ENCODE assay signal across 8 cellular contexts in the genomic region with DNA sequence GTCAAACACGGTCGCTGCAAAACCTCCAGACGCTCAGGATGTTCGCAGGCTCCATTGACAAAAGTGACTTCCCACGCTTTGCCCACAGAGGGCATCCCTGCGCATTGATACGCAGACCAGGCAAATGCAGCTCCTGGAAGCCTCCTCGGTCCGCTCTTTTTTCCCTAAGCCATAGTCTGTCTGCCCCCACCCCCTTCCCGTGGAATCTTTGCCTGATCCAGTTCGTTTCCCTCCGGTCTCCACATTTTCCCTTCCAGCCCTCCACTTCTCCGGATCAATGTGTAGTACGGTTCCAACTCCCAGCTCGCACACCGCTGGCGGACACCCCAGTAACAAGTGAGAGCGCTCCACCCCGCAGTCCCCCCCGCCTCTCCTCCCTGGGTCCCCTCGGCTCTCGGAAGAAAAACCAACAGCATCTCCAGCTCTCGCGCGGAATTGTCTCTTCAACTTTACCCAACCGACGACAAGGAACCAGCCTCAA. TPM values are rescaled to one million over a fixed set of nuclear protein-coding genes. Genes with fewer than 3 reads are reported as not detected.
DNase-seq lines count a peak whose midpoint lies in the region; ATAC-seq and TF ChIP-seq lines count a peak whose summit lies in the region.

A gene with protein sequence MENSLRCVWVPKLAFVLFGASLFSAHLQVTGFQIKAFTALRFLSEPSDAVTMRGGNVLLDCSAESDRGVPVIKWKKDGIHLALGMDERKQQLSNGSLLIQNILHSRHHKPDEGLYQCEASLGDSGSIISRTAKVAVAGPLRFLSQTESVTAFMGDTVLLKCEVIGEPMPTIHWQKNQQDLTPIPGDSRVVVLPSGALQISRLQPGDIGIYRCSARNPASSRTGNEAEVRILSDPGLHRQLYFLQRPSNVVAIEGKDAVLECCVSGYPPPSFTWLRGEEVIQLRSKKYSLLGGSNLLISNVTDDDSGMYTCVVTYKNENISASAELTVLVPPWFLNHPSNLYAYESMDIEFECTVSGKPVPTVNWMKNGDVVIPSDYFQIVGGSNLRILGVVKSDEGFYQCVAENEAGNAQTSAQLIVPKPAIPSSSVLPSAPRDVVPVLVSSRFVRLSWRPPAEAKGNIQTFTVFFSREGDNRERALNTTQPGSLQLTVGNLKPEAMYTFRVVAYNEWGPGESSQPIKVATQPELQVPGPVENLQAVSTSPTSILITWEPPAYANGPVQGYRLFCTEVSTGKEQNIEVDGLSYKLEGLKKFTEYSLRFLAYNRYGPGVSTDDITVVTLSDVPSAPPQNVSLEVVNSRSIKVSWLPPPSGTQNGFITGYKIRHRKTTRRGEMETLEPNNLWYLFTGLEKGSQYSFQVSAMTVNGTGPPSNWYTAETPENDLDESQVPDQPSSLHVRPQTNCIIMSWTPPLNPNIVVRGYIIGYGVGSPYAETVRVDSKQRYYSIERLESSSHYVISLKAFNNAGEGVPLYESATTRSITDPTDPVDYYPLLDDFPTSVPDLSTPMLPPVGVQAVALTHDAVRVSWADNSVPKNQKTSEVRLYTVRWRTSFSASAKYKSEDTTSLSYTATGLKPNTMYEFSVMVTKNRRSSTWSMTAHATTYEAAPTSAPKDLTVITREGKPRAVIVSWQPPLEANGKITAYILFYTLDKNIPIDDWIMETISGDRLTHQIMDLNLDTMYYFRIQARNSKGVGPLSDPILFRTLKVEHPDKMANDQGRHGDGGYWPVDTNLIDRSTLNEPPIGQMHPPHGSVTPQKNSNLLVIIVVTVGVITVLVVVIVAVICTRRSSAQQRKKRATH (N-terminal part only) (plus strand): TSS at position 307 of the 481 bp plus-strand sequence. CDS start 591 bp downstream, outside the sequence.

- TF ChIP-seq CTCF in Panc1 (IDR thresholded peaks at IDR 0.05) (peak; percentile 48; the same call in 1 of the 2 replicates), foreskin fibroblast (IDR thresholded peaks at IDR 0.05; ENCODE audit: low read depth, low read length) (no peak)

- DNase-seq in AG08395 (ENCODE audit: low spot score): peak; percentile 47
- DNase-seq in Panc1 (ENCODE audit: low read depth, low spot score): no peak
- DNase-seq in foreskin fibroblast: peak; percentile 77 to 78
- DNase-seq in pons (ENCODE audit: low spot score): peak; percentile 76
- no peak for DNase-seq in effector CD8-positive, alpha-beta T cell (lab: John Stamatoyannopoulos, UW)
- DNase-seq in SW 1271 (lab: John Stamatoyannopoulos, UW): no peak

- no peaks in the 10 kb centered on the region for H3K36me3 ChIP-seq in Panc1 (ENCODE audit: control insufficient read depth, insufficient read depth, low read length)

- POLR2A ChIA-PET in Panc1 (lab: Charles Lee): no interaction called here

- in situ Hi-C loops in Panc1 (cut with HindIII; ENCODE audit: low pct_unique_long_range_greater_than_20kb, low sequenced_read_pairs): no loop called here

- no peaks in the 10 kb centered on the region for H3K27me3 ChIP-seq in Panc1 (ENCODE audit: control insufficient read depth, insufficient read depth, low read length)

- CTCF ChIA-PET in Panc1 (lab: Charles Lee): no interaction called here

- intact Hi-C loops in Panc1 (cut with micrococcal nuclease; ENCODE audit: unreplicated experiment): no loop called here

- H3K9me3 ChIP-seq in Panc1 (ENCODE audit: control insufficient read depth, insufficient read depth, low read depth, low read length): no peaks in the 10 kb centered on the region

- H3K4me1 ChIP-seq in Panc1 (ENCODE audit: control insufficient read depth, insufficient read depth, low read length): no peaks in the 10 kb centered on the region

- H3K4me3 ChIP-seq in Panc1 (ENCODE audit: low read depth in 2 of 2, low read length in 2 of 2) (no peak within 1 kb of the TSS; a peak in 1 of 4 replicates), foreskin fibroblast (ENCODE audit: low read depth in 1 of 2, low read length in 2 of 2) (peak within 1 kb of the TSS in 1 of 2 donors; percentile 47)

- peak; percentile 44 for ATAC-seq in HG02870 (IDR thresholded peaks at IDR 0.05; ENCODE audit: unreplicated experiment)
- ATAC-seq in Panc1: peak; percentile 63; the same call in 1 of the 2 replicates
- no peak for ATAC-seq in GM19351 (IDR thresholded peaks at IDR 0.05; ENCODE audit: unreplicated experiment)

- no TSS peak for BruUV-seq in Panc1 (replicated peaks; lab: Mats Ljungman, UMichigan)

- H3K27ac ChIP-seq in Panc1 (ENCODE audit: low read length): no peak within 1 kb of the TSS

RNA-seq across cellular contexts. Expression of the gene that starts here (rescaled TPM):
- total RNA-seq in Panc1 (2021; ENCODE audit: unreplicated experiment): not detected
- polyA plus RNA-seq in Panc1 (2012; ENCODE audit: insufficient read length): not detected

Comparison
In these comparisons a context has a peak if more than half of its experiments do, and no peak if none do; other contexts are left out.
1. Peak in ATAC-seq in Panc1; RNA of the gene not detected or under 1 TPM.
2. DNase-seq: peak in AG08395 (single experiment), foreskin fibroblast (2 of 2) and pons (single experiment); none in Panc1 (single experiment), effector CD8-positive, alpha-beta T cell (single experiment) and SW 1271 (0 of 2).